Comparison of ENCODE assay signal across 8 cellular contexts in the genomic region with DNA sequence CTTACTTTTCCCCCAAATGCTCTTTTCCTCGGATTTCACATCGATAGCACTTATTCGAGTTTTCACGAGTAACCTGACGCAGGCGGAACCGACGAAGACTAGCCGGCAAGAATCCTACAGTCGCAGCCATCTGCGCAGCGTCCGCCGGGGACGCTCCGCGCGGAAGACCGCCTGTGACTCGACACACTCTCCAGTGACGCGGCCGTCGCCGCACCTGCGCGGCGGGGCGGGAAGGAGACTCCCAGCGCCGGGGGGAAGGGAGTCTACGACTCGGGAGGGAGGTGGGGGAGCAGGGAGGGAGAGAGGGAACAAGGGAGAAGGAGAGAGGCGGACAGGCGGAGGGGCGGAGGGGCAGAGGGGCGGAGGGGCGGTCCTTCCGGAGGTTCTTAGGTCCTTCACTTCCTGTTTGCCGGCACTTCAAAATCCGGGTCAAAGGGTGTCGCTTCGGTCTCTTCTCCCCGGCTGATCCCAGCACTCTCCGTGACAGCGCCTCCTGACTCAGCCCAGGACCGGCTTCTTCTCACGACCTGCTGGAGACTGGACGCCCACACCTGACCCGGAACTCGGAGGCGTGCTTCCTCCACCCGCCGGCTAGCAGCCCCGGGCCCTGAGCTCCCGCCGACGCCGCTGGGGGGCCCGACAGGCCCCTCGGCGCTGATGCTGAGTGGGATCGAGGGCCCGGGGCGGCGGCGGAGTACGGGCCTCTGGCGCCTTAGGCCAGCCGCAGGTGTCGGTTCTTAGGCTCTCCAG. TPM values are rescaled to one million over a fixed set of nuclear protein-coding genes. Genes with fewer than 3 reads are reported as not detected.
DNase-seq lines count a peak whose midpoint lies in the region; ATAC-seq and TF ChIP-seq lines count a peak whose summit lies in the region.

A gene with protein sequence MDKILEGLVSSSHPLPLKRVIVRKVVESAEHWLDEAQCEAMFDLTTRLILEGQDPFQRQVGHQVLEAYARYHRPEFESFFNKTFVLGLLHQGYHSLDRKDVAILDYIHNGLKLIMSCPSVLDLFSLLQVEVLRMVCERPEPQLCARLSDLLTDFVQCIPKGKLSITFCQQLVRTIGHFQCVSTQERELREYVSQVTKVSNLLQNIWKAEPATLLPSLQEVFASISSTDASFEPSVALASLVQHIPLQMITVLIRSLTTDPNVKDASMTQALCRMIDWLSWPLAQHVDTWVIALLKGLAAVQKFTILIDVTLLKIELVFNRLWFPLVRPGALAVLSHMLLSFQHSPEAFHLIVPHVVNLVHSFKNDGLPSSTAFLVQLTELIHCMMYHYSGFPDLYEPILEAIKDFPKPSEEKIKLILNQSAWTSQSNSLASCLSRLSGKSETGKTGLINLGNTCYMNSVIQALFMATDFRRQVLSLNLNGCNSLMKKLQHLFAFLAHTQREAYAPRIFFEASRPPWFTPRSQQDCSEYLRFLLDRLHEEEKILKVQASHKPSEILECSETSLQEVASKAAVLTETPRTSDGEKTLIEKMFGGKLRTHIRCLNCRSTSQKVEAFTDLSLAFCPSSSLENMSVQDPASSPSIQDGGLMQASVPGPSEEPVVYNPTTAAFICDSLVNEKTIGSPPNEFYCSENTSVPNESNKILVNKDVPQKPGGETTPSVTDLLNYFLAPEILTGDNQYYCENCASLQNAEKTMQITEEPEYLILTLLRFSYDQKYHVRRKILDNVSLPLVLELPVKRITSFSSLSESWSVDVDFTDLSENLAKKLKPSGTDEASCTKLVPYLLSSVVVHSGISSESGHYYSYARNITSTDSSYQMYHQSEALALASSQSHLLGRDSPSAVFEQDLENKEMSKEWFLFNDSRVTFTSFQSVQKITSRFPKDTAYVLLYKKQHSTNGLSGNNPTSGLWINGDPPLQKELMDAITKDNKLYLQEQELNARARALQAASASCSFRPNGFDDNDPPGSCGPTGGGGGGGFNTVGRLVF (plus strand): TSS at position 415 of the 750 bp plus-strand sequence. CDS start 534 bp downstream, outside the sequence.

- peak within 1 kb of the TSS; percentile 93 to 98 for H3K27ac Mint-ChIP-seq in activated naive CD4-positive, alpha-beta T cell treated with anti-CD3 and anti-CD28 coated beads, Interleukin-2, amount 50 U/mL, for 72 hours

- TF ChIP-seq CTCF in osteoblast (IDR thresholded peaks at IDR 0.05; ENCODE audit: extremely low read depth, low read depth, low read length) (no peak), thoracic aorta (IDR thresholded peaks at IDR 0.05) (no peak)

- H3K4me3 ChIP-seq in GM08714 (ENCODE audit: low read length): peak within 1 kb of the TSS; percentile 92
- H3K4me3 ChIP-seq in osteoblast (ENCODE audit: insufficient read depth, low read length): peak within 1 kb of the TSS; percentile 89
- peak within 1 kb of the TSS; percentile 92 for H3K4me3 ChIP-seq in thoracic aorta

- H2AFZ ChIP-seq in osteoblast (ENCODE audit: low read length): peak within 1 kb of the TSS; percentile 73

- H3K9me3 ChIP-seq in osteoblast (ENCODE audit: low read depth, low read length) (no peaks in the 10 kb centered on the region), thoracic aorta (no peaks in the 10 kb centered on the region)

- DNase-seq in NCI-H1048 (lab: John Stamatoyannopoulos, UW) (peak; percentile 85), glomerular visceral epithelial cell (ENCODE audit: extremely low spot score) (peak; percentile 97), osteoblast (ENCODE audit: insufficient read length, low spot score, missing footprints) (peak; percentile 89), thoracic aorta (ENCODE audit: low spot score) (peak; percentile 84)
- DNase-seq in activated naive CD4-positive, alpha-beta T cell treated with anti-CD3 and anti-CD28 coated beads, Interleukin-2, amount 50 U/mL, for 72 hours (ENCODE audit: low spot score in 2 of 2): peak; percentile 78 to 93

- H3K36me3 ChIP-seq in osteoblast (ENCODE audit: insufficient read depth, low read length): peaks cover 7% of the 10 kb centered on the region
- no peaks in the 10 kb centered on the region for H3K36me3 ChIP-seq in thoracic aorta

- peak within 1 kb of the TSS; percentile 97 for H3K4me2 ChIP-seq in osteoblast (ENCODE audit: insufficient read depth, low read length)

- no peaks in the 10 kb centered on the region for H3K27me3 ChIP-seq in osteoblast (ENCODE audit: insufficient read depth, low read length)
- H3K27me3 ChIP-seq in thoracic aorta (replicated peaks; ENCODE audit: insufficient read depth): no peaks in the 10 kb centered on the region

- peak; percentile 80 for ATAC-seq in HG02571 (IDR thresholded peaks at IDR 0.05; ENCODE audit: unreplicated experiment)
- ATAC-seq in SK-N-SH treated with all-trans-retinoic acid at 6 μM for 48 hours: peak; percentile 94
- peak; percentile 91 to 94 for ATAC-seq in activated naive CD4-positive, alpha-beta T cell treated with anti-CD3 and anti-CD28 coated beads, Interleukin-2, amount 50 U/mL, for 72 hours
- peak; percentile 97 for ATAC-seq in thoracic aorta (ENCODE audit: insufficient number of reproducible peaks, low FRiP score, low read depth)

- peaks cover 51% of the 10 kb centered on the region for H3K79me2 ChIP-seq in osteoblast (ENCODE audit: insufficient read depth, low read length)

- peaks cover 31 to 41% of the 10 kb centered on the region in 2 donors for H3K36me3 Mint-ChIP-seq in activated naive CD4-positive, alpha-beta T cell treated with anti-CD3 and anti-CD28 coated beads, Interleukin-2, amount 50 U/mL, for 72 hours

- H3K9me3 Mint-ChIP-seq in activated naive CD4-positive, alpha-beta T cell treated with anti-CD3 and anti-CD28 coated beads, Interleukin-2, amount 50 U/mL, for 72 hours: peaks cover 0 to 4% of the 10 kb centered on the region in 2 donors

- H3K4me1 ChIP-seq in osteoblast (ENCODE audit: insufficient read depth, low read length) (peaks cover 15% of the 10 kb centered on the region), thoracic aorta (ENCODE audit: control insufficient read depth in 1 of 2, low read depth in 2 of 2) (peaks cover 24 to 46% of the 10 kb centered on the region in 2 donors)

- H3K27ac ChIP-seq in osteoblast (ENCODE audit: low read depth, low read length) (peak within 1 kb of the TSS; percentile 89), thoracic aorta (peak within 1 kb of the TSS; percentile 94 to 97)

- H4K20me1 ChIP-seq in osteoblast (ENCODE audit: insufficient read depth, low read length): peaks cover 21% of the 10 kb centered on the region

TF ChIP-seq in SK-N-SH treated with all-trans-retinoic acid at 6 μM for 48 hours, 23 proteins besides CTCF, POLR2A, EP300 and RAD21:
- TF ChIP-seq ZC3H10 (CRISPR knock-in tag; IDR thresholded peaks at IDR 0.05): no peak
- TF ChIP-seq, protein P1, sequence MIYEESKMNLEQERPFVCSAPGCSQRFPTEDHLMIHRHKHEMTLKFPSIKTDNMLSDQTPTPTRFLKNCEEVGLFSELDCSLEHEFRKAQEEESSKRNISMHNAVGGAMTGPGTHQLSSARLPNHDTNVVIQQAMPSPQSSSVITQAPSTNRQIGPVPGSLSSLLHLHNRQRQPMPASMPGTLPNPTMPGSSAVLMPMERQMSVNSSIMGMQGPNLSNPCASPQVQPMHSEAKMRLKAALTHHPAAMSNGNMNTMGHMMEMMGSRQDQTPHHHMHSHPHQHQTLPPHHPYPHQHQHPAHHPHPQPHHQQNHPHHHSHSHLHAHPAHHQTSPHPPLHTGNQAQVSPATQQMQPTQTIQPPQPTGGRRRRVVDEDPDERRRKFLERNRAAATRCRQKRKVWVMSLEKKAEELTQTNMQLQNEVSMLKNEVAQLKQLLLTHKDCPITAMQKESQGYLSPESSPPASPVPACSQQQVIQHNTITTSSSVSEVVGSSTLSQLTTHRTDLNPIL (CRISPR knock-in tag; IDR thresholded peaks at IDR 0.05; ENCODE audit: low read depth): no peak
- TF ChIP-seq ISL1 (CRISPR knock-in tag; IDR thresholded peaks at IDR 0.05): no peak
- TF ChIP-seq OSR1 (CRISPR knock-in tag; IDR thresholded peaks at IDR 0.05): no peak
- TF ChIP-seq, protein P2, sequence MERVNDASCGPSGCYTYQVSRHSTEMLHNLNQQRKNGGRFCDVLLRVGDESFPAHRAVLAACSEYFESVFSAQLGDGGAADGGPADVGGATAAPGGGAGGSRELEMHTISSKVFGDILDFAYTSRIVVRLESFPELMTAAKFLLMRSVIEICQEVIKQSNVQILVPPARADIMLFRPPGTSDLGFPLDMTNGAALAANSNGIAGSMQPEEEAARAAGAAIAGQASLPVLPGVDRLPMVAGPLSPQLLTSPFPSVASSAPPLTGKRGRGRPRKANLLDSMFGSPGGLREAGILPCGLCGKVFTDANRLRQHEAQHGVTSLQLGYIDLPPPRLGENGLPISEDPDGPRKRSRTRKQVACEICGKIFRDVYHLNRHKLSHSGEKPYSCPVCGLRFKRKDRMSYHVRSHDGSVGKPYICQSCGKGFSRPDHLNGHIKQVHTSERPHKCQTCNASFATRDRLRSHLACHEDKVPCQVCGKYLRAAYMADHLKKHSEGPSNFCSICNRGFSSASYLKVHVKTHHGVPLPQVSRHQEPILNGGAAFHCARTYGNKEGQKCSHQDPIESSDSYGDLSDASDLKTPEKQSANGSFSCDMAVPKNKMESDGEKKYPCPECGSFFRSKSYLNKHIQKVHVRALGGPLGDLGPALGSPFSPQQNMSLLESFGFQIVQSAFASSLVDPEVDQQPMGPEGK (CRISPR knock-in tag; IDR thresholded peaks at IDR 0.05; ENCODE audit: borderline replicate concordance): no peak
- TF ChIP-seq ZFP3 (CRISPR knock-in tag; IDR thresholded peaks at IDR 0.05): no peak

RNA-seq across cellular contexts. Expression of the gene that starts here (rescaled TPM):
- total RNA-seq in activated naive CD4-positive, alpha-beta T cell treated with anti-CD3 and anti-CD28 coated beads, Interleukin-2, amount 50 U/mL, for 72 hours: 10 to 100 TPM; 18.0 to 19.4 TPM
- total RNA-seq in osteoblast (24.2 and 25.7 TPM in 2 replicates), thoracic aorta (10 to 100 TPM; 20.7 to 22.9 TPM)

Comparison
In these comparisons a context has a peak if more than half of its experiments do, and no peak if none do; other contexts are left out.
1. Peak in every context shown above with its lines: DNase-seq, ATAC-seq, H3K4me3 ChIP-seq and H3K27ac ChIP-seq.